29 cellular contexts compared by ENCODE assay signal in genomic region chrX:53637479-53637878, GRCh38.
"Had no signal": no experiment of that assay in that cellular context is flagged by ENCODE, and none has a peak within 500 bp of the region (broad histone marks: within the 10 kb centered on the region; RNA-seq: fewer than 3 reads in every experiment).

No MANE protein-coding gene starts in this region.

- H3K4me3 Mint-ChIP-seq: memory B cell; naive B cell; natural killer cell treated with Interleukin-12 subunit alpha and Interleukin-12 subunit beta and Interleukin-15 and Interleukin-18, amount 100 ng/mL, for 72 hours; neural crest cell; stimulated activated naive B cell treated with anti-CD40 and anti-IgM and Interleukin-4, amounts not matched to agents 10 μg/mL and 1 μg/mL and 100 μg/mL, for 72 hours; stimulated activated naive CD8-positive, alpha-beta T cell treated with anti-CD3 and anti-CD28 coated beads, Interleukin-15, Interleukin-2, amounts not matched to agents 100 ng/mL and 50 ng/mL, for 24 hours had no signal

- DNase-seq: dermis blood vessel endothelial cell; effector memory CD4-positive, alpha-beta T cell; foreskin keratinocyte; glutamatergic neuron; hippocampal formation; naive B cell; sigmoid colon; spleen; stimulated activated naive B cell treated with anti-CD40 and anti-IgM and Interleukin-4, amounts not matched to agents 10 μg/mL and 1 μg/mL and 100 μg/mL, for 72 hours; upper lobe of right lung; uterus had no signal

- H3K4me3 ChIP-seq: coronary artery, esophagus muscularis mucosa, heart right ventricle, lung, sigmoid colon, skin epidermis, spleen, thoracic aorta, tibial nerve, upper lobe of right lung, uterus had no signal

- H3K27me3 Mint-ChIP-seq: memory B cell; naive B cell; progenitor cell of endocrine pancreas; stimulated activated naive B cell treated with anti-CD40 and anti-IgM and Interleukin-4, amounts not matched to agents 10 μg/mL and 1 μg/mL and 100 μg/mL, for 72 hours; stimulated activated naive CD8-positive, alpha-beta T cell treated with anti-CD3 and anti-CD28 coated beads, Interleukin-15, Interleukin-2, amounts not matched to agents 100 ng/mL and 50 ng/mL, for 24 hours had no signal

- H2AFZ ChIP-seq: parathyroid adenoma had no signal

- H3K27me3 ChIP-seq: esophagus muscularis mucosa, foreskin keratinocyte, neutrophil, sigmoid colon, spleen, tibial nerve, upper lobe of right lung, uterus had no signal

- H3K4me1 Mint-ChIP-seq: memory B cell; naive B cell; neural crest cell; stimulated activated naive B cell treated with anti-CD40 and anti-IgM and Interleukin-4, amounts not matched to agents 10 μg/mL and 1 μg/mL and 100 μg/mL, for 72 hours had no signal

- H3K27ac ChIP-seq: coronary artery, esophagus muscularis mucosa, foreskin keratinocyte, heart right ventricle, neutrophil, parathyroid adenoma, sigmoid colon, skin epidermis, spleen, thoracic aorta, tibial nerve, upper lobe of right lung, uterus had no signal

- ATAC-seq: foreskin keratinocyte; heart right ventricle; left lobe of liver; natural killer cell treated with Interleukin-12 subunit alpha and Interleukin-12 subunit beta and Interleukin-15 and Interleukin-18, amount 100 ng/mL, for 72 hours; right cardiac atrium; stimulated activated naive B cell treated with anti-CD40 and anti-IgM and Interleukin-4, amounts not matched to agents 10 μg/mL and 1 μg/mL and 100 μg/mL, for 72 hours; upper lobe of right lung had no signal

- H3K27ac Mint-ChIP-seq: memory B cell; naive B cell; natural killer cell treated with Interleukin-12 subunit alpha and Interleukin-12 subunit beta and Interleukin-15 and Interleukin-18, amount 100 ng/mL, for 72 hours; progenitor cell of endocrine pancreas; stimulated activated naive B cell treated with anti-CD40 and anti-IgM and Interleukin-4, amounts not matched to agents 10 μg/mL and 1 μg/mL and 100 μg/mL, for 72 hours; stimulated activated naive CD8-positive, alpha-beta T cell treated with anti-CD3 and anti-CD28 coated beads, Interleukin-15, Interleukin-2, amounts not matched to agents 100 ng/mL and 50 ng/mL, for 24 hours had no signal

- H3K9ac ChIP-seq: parathyroid adenoma had no signal

- FAIRE-seq: endothelial cell of umbilical vein, keratinocyte had no signal

- H3K9me3 ChIP-seq: esophagus muscularis mucosa, heart right ventricle, neutrophil, sigmoid colon, thoracic aorta, tibial nerve, upper lobe of right lung, uterus had no signal

- H3K9me3 Mint-ChIP-seq: memory B cell; natural killer cell treated with Interleukin-12 subunit alpha and Interleukin-12 subunit beta and Interleukin-15 and Interleukin-18, amount 100 ng/mL, for 72 hours; neural crest cell; stimulated activated naive B cell treated with anti-CD40 and anti-IgM and Interleukin-4, amounts not matched to agents 10 μg/mL and 1 μg/mL and 100 μg/mL, for 72 hours; stimulated activated naive CD8-positive, alpha-beta T cell treated with anti-CD3 and anti-CD28 coated beads, Interleukin-15, Interleukin-2, amounts not matched to agents 100 ng/mL and 50 ng/mL, for 24 hours had no signal

- H3K36me3 ChIP-seq: thoracic aorta, uterus had no signal

- H3K4me1 ChIP-seq: esophagus muscularis mucosa, heart right ventricle, parathyroid adenoma, sigmoid colon, spleen, tibial nerve, upper lobe of right lung, uterus had no signal
